1 cellular context compared by ENCODE assay signal in genomic region chr21:45454924-45455315, GRCh38.
TF ChIP-seq lines count a peak whose summit lies in the region.

No MANE protein-coding gene starts in this region.

TF ChIP-seq in SK-N-SH, 30 proteins besides CTCF, POLR2A, EP300 and RAD21 (continued from another document):
- no peak for TF ChIP-seq REST (IDR thresholded peaks at IDR 0.05; ENCODE audit: low read depth, low read length)
- no peak for TF ChIP-seq EZH2phosphoT487 (IDR thresholded peaks at IDR 0.05; ENCODE audit: borderline replicate concordance, low read depth)
- no peak for TF ChIP-seq USF1 (IDR thresholded peaks at IDR 0.05; ENCODE audit: borderline replicate concordance, low read depth)
- no peak for TF ChIP-seq YY1 (IDR thresholded peaks at IDR 0.05; ENCODE audit: low read depth)
- TF ChIP-seq USF2 (IDR thresholded peaks at IDR 0.05; ENCODE audit: borderline replicate concordance, low read depth, low read length) = no peak
- no peak for TF ChIP-seq TEAD4 (IDR thresholded peaks at IDR 0.05; ENCODE audit: borderline replicate concordance, insufficient read depth)
- TF ChIP-seq POLR2AphosphoS5 (IDR thresholded peaks at IDR 0.05; ENCODE audit: low read depth, low read length) = no peak
- no peak for TF ChIP-seq JUND (IDR thresholded peaks at IDR 0.05)
- TF ChIP-seq SIN3A (IDR thresholded peaks at IDR 0.05; ENCODE audit: borderline replicate concordance, low read depth, low read length) = no peak
- TF ChIP-seq NRF1 (IDR thresholded peaks at IDR 0.05; ENCODE audit: low read depth, low read length) = no peak
- TF ChIP-seq MXI1 (IDR thresholded peaks at IDR 0.05; ENCODE audit: low read depth, low read length) = no peak
TF ChIP-seq in SK-N-SH: peak in this region for 0.
